ENCODE assay signal across 26 cellular contexts in the genomic region with DNA sequence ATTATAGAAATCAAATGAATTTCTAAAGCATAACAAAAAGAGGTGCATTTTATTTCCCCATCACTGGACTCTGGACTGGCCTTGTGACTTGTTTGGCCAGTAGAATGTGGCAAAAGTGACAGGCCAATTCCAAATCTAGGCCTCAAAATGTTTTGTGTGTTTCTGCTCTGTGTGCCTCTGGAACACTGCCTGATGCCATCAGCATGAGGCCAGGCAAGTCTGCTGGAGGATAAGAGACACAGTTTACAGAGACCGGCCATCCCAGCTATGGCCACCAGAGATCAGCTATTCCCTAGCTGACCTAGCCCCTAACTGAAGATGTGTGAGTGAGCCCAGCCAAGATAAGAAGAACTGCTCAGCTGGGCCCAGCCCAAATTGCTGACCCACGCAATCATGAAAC. TPM values are rescaled to one million over a fixed set of nuclear protein-coding genes. Genes with fewer than 3 reads are reported as not detected.
DNase-seq lines count a peak whose midpoint lies in the region; ATAC-seq and TF ChIP-seq lines count a peak whose summit lies in the region.
"Had no signal": no experiment of that assay in that cellular context is flagged by ENCODE, and none has a peak within 500 bp of the region (broad histone marks: within the 10 kb centered on the region; RNA-seq: fewer than 3 reads in every experiment).

No MANE protein-coding gene starts in this region.

- peaks cover 0 to 2% (median 0%) of the 10 kb centered on the region in 4 donors for H3K4me1 ChIP-seq in liver (ENCODE audit: control insufficient read depth in 4 of 4, insufficient read depth in 4 of 4, low read length in 3 of 4)
- H3K4me1 ChIP-seq: ascending aorta, left ventricle myocardium inferior, psoas muscle, upper lobe of right lung had no signal

- ATAC-seq in GM18868 (IDR thresholded peaks at IDR 0.05; ENCODE audit: unreplicated experiment) = no peak
- ATAC-seq: effector memory CD8-positive, alpha-beta T cell; psoas muscle; upper lobe of right lung had no signal

- no peak overlapping the region for H3K9ac ChIP-seq in liver (ENCODE audit: low read depth in 1 of 2, low read length in 2 of 2)

- H3K27me3 ChIP-seq in liver (ENCODE audit: control insufficient read depth in 4 of 4, insufficient read depth in 4 of 4, low read length in 3 of 4) = no peaks in the 10 kb centered on the region
- H3K27me3 ChIP-seq: ascending aorta, upper lobe of right lung had no signal

- 56% methylated on average over 2 of the region's 2 CpGs for WGBS in liver

- no peak overlapping the region for H3K27ac ChIP-seq in liver (ENCODE audit: low read depth in 1 of 2, low read length in 2 of 2)
- H3K27ac ChIP-seq: 22Rv1, ascending aorta, left ventricle myocardium inferior, psoas muscle, upper lobe of right lung had no signal

- DNase-seq in DMS153 (lab: John Stamatoyannopoulos, UW) (peak; percentile 46), DMS153 treated with DMSO at 0.1 percent for 48 hours (lab: John Stamatoyannopoulos, UW; ENCODE audit: unreplicated experiment) (no peak), SK-N-DZ (ENCODE audit: low spot score) (peak; percentile 71), DMS79 treated with DMSO at 0.1 percent for 48 hours (lab: John Stamatoyannopoulos, UW) (no peak)
- no peak for DNase-seq in activated CD4-positive, CD25-positive, alpha-beta regulatory T cell (lab: John Stamatoyannopoulos, UW)
- DNase-seq: activated CD4-positive, alpha-beta memory T cell treated with anti-CD3 and anti-CD28 coated beads for 36 hours; activated naive CD4-positive, alpha-beta T cell treated with anti-CD3 and anti-CD28 coated beads for 36 hours; activated T-cell treated with anti-CD3 and anti-CD28 coated beads, Interleukin-2, amount 50 U/mL, for 24 hours; cerebellar nuclear complex; DMS 273 treated with DMSO at 0.1 percent for 48 hours; effector memory CD8-positive, alpha-beta T cell; GOT3; left ventricle myocardium inferior; NCI-H2227 treated with DMSO at 0.1 percent for 48 hours; psoas muscle; small intestine; stimulated activated CD4-positive, alpha-beta T cell treated with anti-CD3 and anti-CD28 coated beads, Interleukin-4, amount 100 ng/mL, for 1 hour; upper lobe of right lung had no signal

- no peak overlapping the region for H3K4me3 ChIP-seq in liver (ENCODE audit: low read depth in 1 of 3, low read length in 3 of 3)
- H3K4me3 ChIP-seq: ascending aorta, left ventricle myocardium inferior, psoas muscle, upper lobe of right lung had no signal

- 0 out of 2 replicates have a peak, but pooled peaks have one; percentile 10 for TF ChIP-seq CTCF in GM12874 (IDR thresholded peaks at IDR 0.05; ENCODE audit: insufficient read depth, low read depth, low read length)
- peak; percentile 24 for TF ChIP-seq CTCF in liver (IDR thresholded peaks at IDR 0.05; ENCODE audit: low read depth, low read length, missing input control)

- no peaks in the 10 kb centered on the region for H3K36me3 ChIP-seq in liver (ENCODE audit: control insufficient read depth in 4 of 4, insufficient read depth in 3 of 4, low read depth in 1 of 4, low read length in 3 of 4)
- H3K36me3 ChIP-seq: ascending aorta, left ventricle myocardium inferior, upper lobe of right lung had no signal

- no peaks in the 10 kb centered on the region for H3K9me3 ChIP-seq in liver (ENCODE audit: control insufficient read depth in 4 of 4, low read length in 3 of 4)
- H3K9me3 ChIP-seq: ascending aorta, left ventricle myocardium inferior, psoas muscle, upper lobe of right lung had no signal

- peak; percentile 76 to 80 for TF ChIP-seq RAD21 in liver (IDR thresholded peaks at IDR 0.05)

TF ChIP-seq in liver, 16 proteins besides CTCF, POLR2A, EP300 and RAD21:
- TF ChIP-seq RXRA (IDR thresholded peaks at IDR 0.05) (peak in 1 of 2 donors; percentile 11), HNF4G (IDR thresholded peaks at IDR 0.05) (peak; percentile 51), FOXA2 (IDR thresholded peaks at IDR 0.05) (no peak), HNF4A (conservative IDR thresholded peaks at IDR 0.05) (peak; percentile 81 to 84), EGR1 (IDR thresholded peaks at IDR 0.05; ENCODE audit: low read depth in 2 of 2) (no peak), JUND (IDR thresholded peaks at IDR 0.05) (peak in 1 of 2 donors; percentile 32), FOXA1 (IDR thresholded peaks at IDR 0.05) (no peak), YY1 (IDR thresholded peaks at IDR 0.05) (peak; percentile 42), SP1 (IDR thresholded peaks at IDR 0.05) (peak; percentile 55)
- TF ChIP-seq, protein P1, sequence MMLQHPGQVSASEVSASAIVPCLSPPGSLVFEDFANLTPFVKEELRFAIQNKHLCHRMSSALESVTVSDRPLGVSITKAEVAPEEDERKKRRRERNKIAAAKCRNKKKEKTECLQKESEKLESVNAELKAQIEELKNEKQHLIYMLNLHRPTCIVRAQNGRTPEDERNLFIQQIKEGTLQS (IDR thresholded peaks at IDR 0.05) = no peak
- TF ChIP-seq, protein P2, sequence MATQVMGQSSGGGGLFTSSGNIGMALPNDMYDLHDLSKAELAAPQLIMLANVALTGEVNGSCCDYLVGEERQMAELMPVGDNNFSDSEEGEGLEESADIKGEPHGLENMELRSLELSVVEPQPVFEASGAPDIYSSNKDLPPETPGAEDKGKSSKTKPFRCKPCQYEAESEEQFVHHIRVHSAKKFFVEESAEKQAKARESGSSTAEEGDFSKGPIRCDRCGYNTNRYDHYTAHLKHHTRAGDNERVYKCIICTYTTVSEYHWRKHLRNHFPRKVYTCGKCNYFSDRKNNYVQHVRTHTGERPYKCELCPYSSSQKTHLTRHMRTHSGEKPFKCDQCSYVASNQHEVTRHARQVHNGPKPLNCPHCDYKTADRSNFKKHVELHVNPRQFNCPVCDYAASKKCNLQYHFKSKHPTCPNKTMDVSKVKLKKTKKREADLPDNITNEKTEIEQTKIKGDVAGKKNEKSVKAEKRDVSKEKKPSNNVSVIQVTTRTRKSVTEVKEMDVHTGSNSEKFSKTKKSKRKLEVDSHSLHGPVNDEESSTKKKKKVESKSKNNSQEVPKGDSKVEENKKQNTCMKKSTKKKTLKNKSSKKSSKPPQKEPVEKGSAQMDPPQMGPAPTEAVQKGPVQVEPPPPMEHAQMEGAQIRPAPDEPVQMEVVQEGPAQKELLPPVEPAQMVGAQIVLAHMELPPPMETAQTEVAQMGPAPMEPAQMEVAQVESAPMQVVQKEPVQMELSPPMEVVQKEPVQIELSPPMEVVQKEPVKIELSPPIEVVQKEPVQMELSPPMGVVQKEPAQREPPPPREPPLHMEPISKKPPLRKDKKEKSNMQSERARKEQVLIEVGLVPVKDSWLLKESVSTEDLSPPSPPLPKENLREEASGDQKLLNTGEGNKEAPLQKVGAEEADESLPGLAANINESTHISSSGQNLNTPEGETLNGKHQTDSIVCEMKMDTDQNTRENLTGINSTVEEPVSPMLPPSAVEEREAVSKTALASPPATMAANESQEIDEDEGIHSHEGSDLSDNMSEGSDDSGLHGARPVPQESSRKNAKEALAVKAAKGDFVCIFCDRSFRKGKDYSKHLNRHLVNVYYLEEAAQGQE (IDR thresholded peaks at IDR 0.05) = peak; percentile 23
- TF ChIP-seq, protein P3, sequence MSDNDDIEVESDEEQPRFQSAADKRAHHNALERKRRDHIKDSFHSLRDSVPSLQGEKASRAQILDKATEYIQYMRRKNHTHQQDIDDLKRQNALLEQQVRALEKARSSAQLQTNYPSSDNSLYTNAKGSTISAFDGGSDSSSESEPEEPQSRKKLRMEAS (IDR thresholded peaks at IDR 0.05) = no peak
- TF ChIP-seq, protein P4, sequence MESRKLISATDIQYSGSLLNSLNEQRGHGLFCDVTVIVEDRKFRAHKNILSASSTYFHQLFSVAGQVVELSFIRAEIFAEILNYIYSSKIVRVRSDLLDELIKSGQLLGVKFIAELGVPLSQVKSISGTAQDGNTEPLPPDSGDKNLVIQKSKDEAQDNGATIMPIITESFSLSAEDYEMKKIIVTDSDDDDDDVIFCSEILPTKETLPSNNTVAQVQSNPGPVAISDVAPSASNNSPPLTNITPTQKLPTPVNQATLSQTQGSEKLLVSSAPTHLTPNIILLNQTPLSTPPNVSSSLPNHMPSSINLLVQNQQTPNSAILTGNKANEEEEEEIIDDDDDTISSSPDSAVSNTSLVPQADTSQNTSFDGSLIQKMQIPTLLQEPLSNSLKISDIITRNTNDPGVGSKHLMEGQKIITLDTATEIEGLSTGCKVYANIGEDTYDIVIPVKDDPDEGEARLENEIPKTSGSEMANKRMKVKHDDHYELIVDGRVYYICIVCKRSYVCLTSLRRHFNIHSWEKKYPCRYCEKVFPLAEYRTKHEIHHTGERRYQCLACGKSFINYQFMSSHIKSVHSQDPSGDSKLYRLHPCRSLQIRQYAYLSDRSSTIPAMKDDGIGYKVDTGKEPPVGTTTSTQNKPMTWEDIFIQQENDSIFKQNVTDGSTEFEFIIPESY (IDR thresholded peaks at IDR 0.05) = no peak

RNA-seq across cellular contexts. Expression of a gene that starts 32.9 kb away (rescaled TPM):
- 317 and 369 TPM in 2 replicates for polyA plus RNA-seq in SK-N-DZ (2014; cell fraction: cytosol; rRNA removed)
- polyA plus RNA-seq in SK-N-DZ (2014; cell fraction: nucleus; rRNA removed) = 169 and 203 TPM in 2 replicates
- not detected for total RNA-seq in liver
- under 1 TPM in 1 of 2 donors, not detected in 1; 0.06 TPM for polyA plus RNA-seq in liver
- total RNA-seq: activated CD4-positive, alpha-beta memory T cell treated with anti-CD3 and anti-CD28 coated beads for 36 hours; activated naive CD4-positive, alpha-beta T cell treated with anti-CD3 and anti-CD28 coated beads for 36 hours; ascending aorta; left ventricle myocardium inferior; LHCN-M2; mucosa of gallbladder; psoas muscle; T-helper 1 cell treated with Interleukin-12 subunit alpha and Interleukin-12 subunit beta and Interleukin-4 antibody, amounts not matched to agents 30 ng/mL and 1 ng/mL, for 36 hours; upper lobe of right lung had no signal

Comparison
In these comparisons a context has a peak if more than half of its experiments do, and no peak if none do; other contexts are left out.
1. DNase-seq: peak in DMS153 (single experiment) and SK-N-DZ (single experiment); none in DMS153 treated with DMSO at 0.1 percent for 48 hours (single experiment), activated CD4-positive, CD25-positive, alpha-beta regulatory T cell (0 of 4) and DMS79 treated with DMSO at 0.1 percent for 48 hours (single experiment).